In the genomic region with DNA sequence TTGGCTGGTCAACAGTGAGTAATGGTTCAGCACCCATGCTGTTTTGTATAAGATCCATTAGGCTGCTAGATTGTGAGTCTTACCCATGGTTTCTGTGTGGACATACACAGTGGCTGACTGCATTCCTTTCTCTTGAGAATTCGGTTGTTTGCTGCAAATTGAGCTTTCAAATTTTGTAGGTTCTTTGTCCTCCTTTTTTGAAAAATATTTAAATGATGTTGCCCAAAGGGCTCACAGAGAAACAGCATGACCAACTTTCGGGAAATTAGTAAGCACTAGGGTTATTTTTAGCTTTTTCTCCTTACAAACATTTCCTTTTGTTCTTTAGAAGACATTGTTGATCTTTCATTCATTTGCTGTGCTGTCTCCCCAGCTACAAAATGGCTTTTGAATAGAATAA, we compare ENCODE assay signal across 13 cellular contexts.
DNase-seq lines count a peak whose midpoint lies in the region; ATAC-seq and TF ChIP-seq lines count a peak whose summit lies in the region.
"Had no signal": no experiment of that assay in that cellular context is flagged by ENCODE, and none has a peak within 500 bp of the region (broad histone marks: within the 10 kb centered on the region; RNA-seq: fewer than 3 reads in every experiment).

No MANE protein-coding gene starts in this region.

- no peak for TF ChIP-seq CTCF in GM23338 (conservative IDR thresholded peaks at IDR 0.05; ENCODE audit: low read depth in 2 of 2)

- H3K36me3 ChIP-seq in ACC112 (ENCODE audit: insufficient read depth, low read length) = peaks cover 5% of the 10 kb centered on the region; the same call in 1 of the 2 replicates
- H3K36me3 ChIP-seq in HUES64 (ENCODE audit: insufficient read depth, low read length) = peaks cover 90% of the 10 kb centered on the region
- peaks cover 37% of the 10 kb centered on the region for H3K36me3 ChIP-seq in GM23338 (ENCODE audit: insufficient read depth)
- H3K36me3 ChIP-seq: upper lobe of right lung had no signal

- H3K4me3 ChIP-seq in ACC112 (ENCODE audit: low read depth, low read length) (no peak overlapping the region), HUES64 (ENCODE audit: low read length) (no peak overlapping the region), GM23338 (no peak overlapping the region)
- H3K4me3 ChIP-seq: upper lobe of right lung had no signal

- H3K27ac ChIP-seq in ACC112 (ENCODE audit: low read depth, low read length) = peak overlapping the region; percentile 41
- H3K27ac ChIP-seq in HUES64 (ENCODE audit: low read depth, low read length) = 0 out of 2 replicates have a peak overlapping the region, but pooled peaks have one; percentile 19
- H3K27ac ChIP-seq in GM23338 (ENCODE audit: low read depth) = no peak overlapping the region
- H3K27ac ChIP-seq: upper lobe of right lung had no signal

- peak; percentile 37 for DNase-seq in dedifferentiated amniotic fluid mesenchymal stem cell (ENCODE audit: extremely low spot score)
- DNase-seq in lung microvascular endothelial cell (ENCODE audit: low read depth in 2 of 2) = peak; percentile 32 to 64
- DNase-seq in GM23338 (ENCODE audit: low spot score) = no peak
- DNase-seq in DMS79 (lab: John Stamatoyannopoulos, UW) = no peak
- DNase-seq: DMS79 treated with DMSO at 0.1 percent for 48 hours, MV-4-11, NCI-H345, small intestine, upper lobe of right lung had no signal

- H3K27ac Mint-ChIP-seq in GM23338 = no peak overlapping the region

- no peaks in the 10 kb centered on the region for H3F3A ChIP-seq in GM23338 (replicated peaks; ENCODE audit: low read depth)

- H3K9me3 Mint-ChIP-seq in GM23338 = peaks cover 12% of the 10 kb centered on the region

- peaks cover 10% of the 10 kb centered on the region; the same call in 1 of the 2 replicates for H4K20me1 ChIP-seq in GM23338 (replicated peaks; ENCODE audit: insufficient read depth)

- no peaks in the 10 kb centered on the region for H3K9me2 ChIP-seq in GM23338 (ENCODE audit: insufficient read depth)

- H3K4me1 ChIP-seq in ACC112 (ENCODE audit: control insufficient read depth, insufficient read depth, low read length, unreplicated experiment) (peaks cover 5% of the 10 kb centered on the region), HUES64 (ENCODE audit: insufficient read depth, low read length) (peaks cover 3% of the 10 kb centered on the region; the same call in 1 of the 2 replicates), GM23338 (ENCODE audit: insufficient read depth) (no peaks in the 10 kb centered on the region)
- H3K4me1 ChIP-seq: upper lobe of right lung had no signal

- no peaks in the 10 kb centered on the region; the same call in 2 of the 3 replicates for H3K4me1 Mint-ChIP-seq in GM23338

- no peak overlapping the region for H3K9ac ChIP-seq in HUES64 (ENCODE audit: low read depth, low read length)

- H2AFZ ChIP-seq in ACC112 (ENCODE audit: low read length, unreplicated experiment) = no peak overlapping the region
- no peak overlapping the region for H2AFZ ChIP-seq in GM23338

- WGBS in HUES64 = 91% methylated on average over 2 of the region's 2 CpGs

- peaks cover 4% of the 10 kb centered on the region for H3K27me3 Mint-ChIP-seq in GM23338 (ENCODE audit: insufficient read depth, low read depth, poor library complexity)

- no peak overlapping the region for H3K4me2 ChIP-seq in GM23338

- peaks cover 17% of the 10 kb centered on the region for H3K9me3 ChIP-seq in HUES64 (ENCODE audit: insufficient read depth, low read depth, low read length)
- H3K9me3 ChIP-seq: upper lobe of right lung had no signal

- H3K36me3 Mint-ChIP-seq in GM23338 (ENCODE audit: low read depth) = peaks cover 93% of the 10 kb centered on the region

- ATAC-seq in HG02798 (IDR thresholded peaks at IDR 0.05; ENCODE audit: poor library complexity, unreplicated experiment) (no peak), GM23338 (no peak), HG02970 (IDR thresholded peaks at IDR 0.05; ENCODE audit: low FRiP score, unreplicated experiment) (no peak)
- ATAC-seq: upper lobe of right lung had no signal

- no peaks in the 10 kb centered on the region for H3K79me2 ChIP-seq in ACC112 (ENCODE audit: control insufficient read depth, insufficient read depth, low read length, unreplicated experiment)
- H3K79me2 ChIP-seq in GM23338 (replicated peaks; ENCODE audit: insufficient read depth) = 0 out of 2 replicates have a peak, but pooled peaks cover 5% of the 10 kb centered on the region

- no peak overlapping the region for H3K4me3 Mint-ChIP-seq in GM23338

- H3K27me3 ChIP-seq in ACC112 (ENCODE audit: insufficient read depth, low read length) (no peaks in the 10 kb centered on the region), HUES64 (ENCODE audit: insufficient read depth, low read length) (no peaks in the 10 kb centered on the region), GM23338 (ENCODE audit: insufficient read depth) (no peaks in the 10 kb centered on the region)
- H3K27me3 ChIP-seq: upper lobe of right lung had no signal

TF ChIP-seq in GM23338, 12 proteins besides CTCF, POLR2A, EP300 and RAD21:
- TF ChIP-seq STAT1 (IDR thresholded peaks at IDR 0.05; ENCODE audit: unreplicated experiment) (no peak), JUNB (IDR thresholded peaks at IDR 0.05; ENCODE audit: unreplicated experiment) (no peak), CREB1 (CRISPR knock-in tag; IDR thresholded peaks at IDR 0.05; ENCODE audit: low read depth) (no peak)

Comparison
In these comparisons a context has a peak if more than half of its experiments do, and no peak if none do; other contexts are left out.
1. DNase-seq: peak in dedifferentiated amniotic fluid mesenchymal stem cell (single experiment) and lung microvascular endothelial cell (2 of 2); none in GM23338 (single experiment) and DMS79 (single experiment).